Comparison of ENCODE assay signal across 8 cellular contexts in genomic region chr7:16958724-16959123, GRCh38.
"Had no signal": no experiment of that assay in that cellular context is flagged by ENCODE, and none has a peak within 500 bp of the region (broad histone marks: within the 10 kb centered on the region; RNA-seq: fewer than 3 reads in every experiment).

No MANE protein-coding gene starts in this region.

- H3K4me3 Mint-ChIP-seq: GM23338, H9, IgD-negative memory B cell had no signal

- DNase-seq: H9, HCEC 1CT, KBM-7 had no signal

- H3K27ac Mint-ChIP-seq: GM23338, H9 had no signal

- H3K4me2 ChIP-seq: GM23338 had no signal

- H3K4me1 Mint-ChIP-seq: GM23338, IgD-negative memory B cell had no signal

- H3K36me3 Mint-ChIP-seq: IgD-negative memory B cell had no signal

- ATAC-seq: GM23338 had no signal

- FAIRE-seq: H1, H54, HTR-8/SVneo had no signal

- H3K4me3 ChIP-seq: GM23338 had no signal

- H2AFZ ChIP-seq: GM23338 had no signal

- H3K27me3 Mint-ChIP-seq: IgD-negative memory B cell had no signal
